In the genomic region with DNA sequence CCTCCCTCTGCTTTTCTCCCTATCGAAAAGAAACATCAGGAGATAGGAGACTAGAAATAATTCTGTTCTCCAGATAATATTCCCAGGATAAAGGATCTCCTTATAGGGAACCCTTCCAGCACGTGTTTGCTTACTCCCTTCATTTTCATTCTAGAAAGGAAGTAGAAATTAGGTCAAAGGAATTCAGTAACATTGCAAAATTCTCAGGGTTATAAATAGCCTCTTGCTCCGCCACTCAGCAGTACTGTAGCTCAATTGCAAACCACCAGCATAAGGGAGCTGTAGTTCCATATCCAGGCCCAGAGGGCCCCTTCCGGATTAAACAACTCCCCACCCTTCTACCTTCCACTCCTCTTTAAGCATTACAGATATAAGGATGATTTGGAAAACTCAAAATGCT, we compare ENCODE assay signal across 8 cellular contexts. TPM values are rescaled to one million over a fixed set of nuclear protein-coding genes. Genes with fewer than 3 reads are reported as not detected.
DNase-seq lines count a peak whose midpoint lies in the region; ATAC-seq and TF ChIP-seq lines count a peak whose summit lies in the region.

No MANE protein-coding gene starts in this region.

- H3K4me3 ChIP-seq in skeletal muscle satellite cell (ENCODE audit: low read length) = peak overlapping the region; percentile 53

- H3K4me3 Mint-ChIP-seq in WTC11 = peak overlapping the region; percentile 26; the same call in 1 of the 2 replicates

- peak; percentile 94 for DNase-seq in HCEC 1CT
- DNase-seq in WTC11 (ENCODE audit: low spot score) = no peak
- DNase-seq in Right ventricle myocardium superior = peak; percentile 41
- no peak for DNase-seq in DMS53 treated with DMSO at 0.1 percent for 48 hours (lab: John Stamatoyannopoulos, UW; ENCODE audit: unreplicated experiment)
- DNase-seq in NCI-H146 treated with DMSO at 0.1 percent for 48 hours (lab: John Stamatoyannopoulos, UW; ENCODE audit: unreplicated experiment) = no peak
- no peak for DNase-seq in NCI-H2107 (lab: John Stamatoyannopoulos, UW)

- ATAC-seq in WTC11 (peak; percentile 55; the same call in 1 of the 2 replicates), Right ventricle myocardium superior (ENCODE audit: poor library complexity) (peak; percentile 91), HG03342 (IDR thresholded peaks at IDR 0.05; ENCODE audit: unreplicated experiment) (no peak)

- peaks cover 14% of the 10 kb centered on the region for H3K36me3 ChIP-seq in skeletal muscle satellite cell (ENCODE audit: insufficient read depth, low read length)

- H3K4me1 Mint-ChIP-seq in WTC11 = peaks cover 27% of the 10 kb centered on the region

- H3K9me3 ChIP-seq in skeletal muscle satellite cell (replicated peaks; ENCODE audit: low read length) = no peaks in the 10 kb centered on the region

- H3K27me3 Mint-ChIP-seq in WTC11 (ENCODE audit: low read depth) = no peaks in the 10 kb centered on the region

- intact Hi-C loops in Right ventricle myocardium superior (cut with DNase I) = no loop called here

- no peaks in the 10 kb centered on the region for H3K27me3 ChIP-seq in skeletal muscle satellite cell (ENCODE audit: control insufficient read depth, insufficient read depth, low read length)

- peak overlapping the region; percentile 75 for H3K4me2 ChIP-seq in skeletal muscle satellite cell (ENCODE audit: low read length)

- CTCF ChIA-PET in WTC11 (lab: Charles Lee) = interaction anchor here (0.7 to 3.9 kb wide), 10 partner anchors 12 to 388 kb away, joined by 3 to 15 read pairs (median 5); no protein-coding TSS in a partner anchor

- POLR2A ChIA-PET in WTC11 (lab: Charles Lee) = interaction anchor here (1.0 to 1.3 kb wide), 2 partner anchors 23 to 36 kb away, joined by 3 to 5 read pairs; no protein-coding TSS in a partner anchor

- no peak for TF ChIP-seq CTCF in WTC11 (IDR thresholded peaks at IDR 0.05)

- peak overlapping the region; percentile 90 for H3K27ac Mint-ChIP-seq in WTC11

- peaks cover 2% of the 10 kb centered on the region; the same call in 1 of the 2 replicates for H3K36me3 Mint-ChIP-seq in WTC11

- H3K4me1 ChIP-seq in skeletal muscle satellite cell (ENCODE audit: control insufficient read depth, insufficient read depth, low read length) = peaks cover 31% of the 10 kb centered on the region

- no peaks in the 10 kb centered on the region for H3K9me3 Mint-ChIP-seq in WTC11

- H3K9ac ChIP-seq in skeletal muscle satellite cell (ENCODE audit: low read depth, low read length) = peak overlapping the region; percentile 59

TF ChIP-seq in WTC11, 78 proteins besides CTCF, POLR2A, EP300 and RAD21:
- TF ChIP-seq SOX15 (CRISPR knock-in tag; IDR thresholded peaks at IDR 0.05) (no peak), ZNF671 (CRISPR knock-in tag; IDR thresholded peaks at IDR 0.05) (no peak), SMAD3 (CRISPR knock-in tag; IDR thresholded peaks at IDR 0.05; ENCODE audit: borderline replicate concordance) (no peak), KAT7 (CRISPR knock-in tag; IDR thresholded peaks at IDR 0.05; ENCODE audit: borderline replicate concordance) (no peak), ZNF416 (CRISPR knock-in tag; IDR thresholded peaks at IDR 0.05) (no peak), CREM (CRISPR knock-in tag; IDR thresholded peaks at IDR 0.05) (no peak)
- TF ChIP-seq, protein P1, sequence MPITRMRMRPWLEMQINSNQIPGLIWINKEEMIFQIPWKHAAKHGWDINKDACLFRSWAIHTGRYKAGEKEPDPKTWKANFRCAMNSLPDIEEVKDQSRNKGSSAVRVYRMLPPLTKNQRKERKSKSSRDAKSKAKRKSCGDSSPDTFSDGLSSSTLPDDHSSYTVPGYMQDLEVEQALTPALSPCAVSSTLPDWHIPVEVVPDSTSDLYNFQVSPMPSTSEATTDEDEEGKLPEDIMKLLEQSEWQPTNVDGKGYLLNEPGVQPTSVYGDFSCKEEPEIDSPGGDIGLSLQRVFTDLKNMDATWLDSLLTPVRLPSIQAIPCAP (CRISPR knock-in tag; IDR thresholded peaks at IDR 0.05) = no peak
- TF ChIP-seq, protein P2, sequence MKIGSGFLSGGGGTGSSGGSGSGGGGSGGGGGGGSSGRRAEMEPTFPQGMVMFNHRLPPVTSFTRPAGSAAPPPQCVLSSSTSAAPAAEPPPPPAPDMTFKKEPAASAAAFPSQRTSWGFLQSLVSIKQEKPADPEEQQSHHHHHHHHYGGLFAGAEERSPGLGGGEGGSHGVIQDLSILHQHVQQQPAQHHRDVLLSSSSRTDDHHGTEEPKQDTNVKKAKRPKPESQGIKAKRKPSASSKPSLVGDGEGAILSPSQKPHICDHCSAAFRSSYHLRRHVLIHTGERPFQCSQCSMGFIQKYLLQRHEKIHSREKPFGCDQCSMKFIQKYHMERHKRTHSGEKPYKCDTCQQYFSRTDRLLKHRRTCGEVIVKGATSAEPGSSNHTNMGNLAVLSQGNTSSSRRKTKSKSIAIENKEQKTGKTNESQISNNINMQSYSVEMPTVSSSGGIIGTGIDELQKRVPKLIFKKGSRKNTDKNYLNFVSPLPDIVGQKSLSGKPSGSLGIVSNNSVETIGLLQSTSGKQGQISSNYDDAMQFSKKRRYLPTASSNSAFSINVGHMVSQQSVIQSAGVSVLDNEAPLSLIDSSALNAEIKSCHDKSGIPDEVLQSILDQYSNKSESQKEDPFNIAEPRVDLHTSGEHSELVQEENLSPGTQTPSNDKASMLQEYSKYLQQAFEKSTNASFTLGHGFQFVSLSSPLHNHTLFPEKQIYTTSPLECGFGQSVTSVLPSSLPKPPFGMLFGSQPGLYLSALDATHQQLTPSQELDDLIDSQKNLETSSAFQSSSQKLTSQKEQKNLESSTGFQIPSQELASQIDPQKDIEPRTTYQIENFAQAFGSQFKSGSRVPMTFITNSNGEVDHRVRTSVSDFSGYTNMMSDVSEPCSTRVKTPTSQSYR (CRISPR knock-in tag; IDR thresholded peaks at IDR 0.05) = no peak
- TF ChIP-seq, protein P3, sequence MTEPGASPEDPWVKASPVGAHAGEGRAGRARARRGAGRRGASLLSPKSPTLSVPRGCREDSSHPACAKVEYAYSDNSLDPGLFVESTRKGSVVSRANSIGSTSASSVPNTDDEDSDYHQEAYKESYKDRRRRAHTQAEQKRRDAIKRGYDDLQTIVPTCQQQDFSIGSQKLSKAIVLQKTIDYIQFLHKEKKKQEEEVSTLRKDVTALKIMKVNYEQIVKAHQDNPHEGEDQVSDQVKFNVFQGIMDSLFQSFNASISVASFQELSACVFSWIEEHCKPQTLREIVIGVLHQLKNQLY (CRISPR knock-in tag; IDR thresholded peaks at IDR 0.05) = no peak
TF ChIP-seq in WTC11: peak in this region for 0.

RNA-seq across cellular contexts. Expression of a gene that starts 6.2 kb away (rescaled TPM):
- 28.4 to 35.5 TPM (median 32.3 TPM) in 3 replicates for total RNA-seq in WTC11 (2021)
- 33.9 TPM for total RNA-seq in Right ventricle myocardium superior
- 33.5 and 36.7 TPM in 2 replicates for total RNA-seq in skeletal muscle satellite cell (2012; rRNA removed)

Comparison
In these comparisons a context has a peak if more than half of its experiments do, and no peak if none do; other contexts are left out.
1. DNase-seq: peak in HCEC 1CT (single experiment) and Right ventricle myocardium superior (single experiment); none in WTC11 (single experiment), DMS53 treated with DMSO at 0.1 percent for 48 hours (single experiment), NCI-H146 treated with DMSO at 0.1 percent for 48 hours (single experiment) and NCI-H2107 (single experiment).